1 cellular context compared by ENCODE assay signal in genomic region chr6:26569433-26569764, GRCh38.
TF ChIP-seq lines count a peak whose summit lies in the region.

No MANE protein-coding gene starts in this region.

TF ChIP-seq in SK-N-SH treated with all-trans-retinoic acid at 6 μM for 48 hours, 23 proteins besides CTCF, POLR2A, EP300 and RAD21 (continued from another document):
- no peak for TF ChIP-seq ZNF70 (CRISPR knock-in tag; IDR thresholded peaks at IDR 0.05)
- TF ChIP-seq TOX (CRISPR knock-in tag; IDR thresholded peaks at IDR 0.05; ENCODE audit: borderline replicate concordance) = no peak
- TF ChIP-seq RARB (CRISPR knock-in tag; IDR thresholded peaks at IDR 0.05) = no peak
- TF ChIP-seq ISL1 (CRISPR knock-in tag; IDR thresholded peaks at IDR 0.05) = no peak
